Comparison of ENCODE assay signal across 22 cellular contexts in the genomic region with DNA sequence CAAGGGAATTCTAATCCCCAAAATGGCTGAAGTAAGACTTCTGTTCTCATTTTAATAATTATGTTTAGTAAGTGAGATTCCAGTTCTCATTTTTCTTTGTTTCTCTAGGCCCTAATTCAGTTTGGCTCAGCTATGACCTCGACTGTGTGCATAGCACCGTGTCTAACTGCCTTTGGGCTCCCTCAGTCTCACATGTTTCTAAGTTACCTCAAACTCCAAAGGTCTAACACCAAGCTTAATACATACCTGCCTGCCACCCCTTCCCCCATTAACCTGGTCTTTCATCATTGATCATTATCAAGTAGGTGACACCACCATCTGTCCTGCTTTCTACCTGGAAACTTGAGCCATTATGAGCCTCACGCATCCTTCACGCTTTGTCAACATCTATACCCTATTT.
"Had no signal": no experiment of that assay in that cellular context is flagged by ENCODE, and none has a peak within 500 bp of the region (broad histone marks: within the 10 kb centered on the region; RNA-seq: fewer than 3 reads in every experiment).

No MANE protein-coding gene starts in this region.

- H3K27me3 ChIP-seq: heart left ventricle, tibial artery, upper lobe of left lung, vagina had no signal

- H3K36me3 Mint-ChIP-seq: naive thymus-derived CD4-positive, alpha-beta T cell; stimulated activated memory B cell treated with anti-CD40 and anti-IgM and Interleukin-4, amounts not matched to agents 10 μg/mL and 1 μg/mL and 100 μg/mL, for 72 hours had no signal

- H3K4me3 ChIP-seq: heart left ventricle, lung, psoas muscle, spleen, tibial artery, upper lobe of left lung, vagina had no signal

- H3K9me3 Mint-ChIP-seq: nephron progenitor cell; stimulated activated memory B cell treated with anti-CD40 and anti-IgM and Interleukin-4, amounts not matched to agents 10 μg/mL and 1 μg/mL and 100 μg/mL, for 72 hours; stimulated activated naive CD8-positive, alpha-beta T cell treated with anti-CD3 and anti-CD28 coated beads, Interleukin-15, Interleukin-2, amounts not matched to agents 100 ng/mL and 50 ng/mL, for 24 hours had no signal

- H3K9me3 ChIP-seq: heart left ventricle, psoas muscle, spleen, tibial artery, upper lobe of left lung, vagina had no signal

- H3K36me3 ChIP-seq: heart left ventricle, spleen, tibial artery, upper lobe of left lung, vagina had no signal

- H3K27ac Mint-ChIP-seq: naive thymus-derived CD4-positive, alpha-beta T cell; nephron progenitor cell; stimulated activated memory B cell treated with anti-CD40 and anti-IgM and Interleukin-4, amounts not matched to agents 10 μg/mL and 1 μg/mL and 100 μg/mL, for 72 hours; stimulated activated naive CD8-positive, alpha-beta T cell treated with anti-CD3 and anti-CD28 coated beads, Interleukin-15, Interleukin-2, amounts not matched to agents 100 ng/mL and 50 ng/mL, for 24 hours had no signal

- ATAC-seq: esophagus mucosa; heart left ventricle; left ventricle myocardium superior; naive thymus-derived CD4-positive, alpha-beta T cell; psoas muscle; sciatic nerve; stimulated activated memory B cell treated with anti-CD40 and anti-IgM and Interleukin-4, amounts not matched to agents 10 μg/mL and 1 μg/mL and 100 μg/mL, for 72 hours had no signal

- DNase-seq: cortex of kidney; effector memory CD4-positive, alpha-beta T cell; heart left ventricle; hippocampal formation; islet precursor cell; left ventricle myocardium superior; naive thymus-derived CD4-positive, alpha-beta T cell; nephron progenitor cell; psoas muscle; spleen; stimulated activated CD4-positive, alpha-beta T cell treated with anti-CD3 and anti-CD28 coated beads, Interleukin-15, amount 100 ng/mL, for 24 hours; stimulated activated CD4-positive, alpha-beta T cell treated with anti-CD3 and anti-CD28 coated beads, Interleukin-1b, Interleukin-23, amount 100 ng/mL, for 48 hours; stimulated activated CD4-positive, alpha-beta T cell treated with anti-CD3 and anti-CD28 coated beads, Interleukin-4, amount 100 ng/mL, for 24 hours; tibial artery; upper lobe of left lung had no signal

- H3K4me1 ChIP-seq: parathyroid adenoma, psoas muscle, spleen, tibial artery, vagina had no signal

- H3K4me3 Mint-ChIP-seq: naive thymus-derived CD4-positive, alpha-beta T cell; nephron progenitor cell; stimulated activated memory B cell treated with anti-CD40 and anti-IgM and Interleukin-4, amounts not matched to agents 10 μg/mL and 1 μg/mL and 100 μg/mL, for 72 hours; stimulated activated naive CD8-positive, alpha-beta T cell treated with anti-CD3 and anti-CD28 coated beads, Interleukin-15, Interleukin-2, amounts not matched to agents 100 ng/mL and 50 ng/mL, for 24 hours had no signal

- H3K27ac ChIP-seq: heart left ventricle, parathyroid adenoma, psoas muscle, spleen, tibial artery, upper lobe of left lung, vagina had no signal

- H3K27me3 Mint-ChIP-seq: stimulated activated memory B cell treated with anti-CD40 and anti-IgM and Interleukin-4, amounts not matched to agents 10 μg/mL and 1 μg/mL and 100 μg/mL, for 72 hours had no signal

- H3K4me1 Mint-ChIP-seq: naive thymus-derived CD4-positive, alpha-beta T cell; stimulated activated memory B cell treated with anti-CD40 and anti-IgM and Interleukin-4, amounts not matched to agents 10 μg/mL and 1 μg/mL and 100 μg/mL, for 72 hours had no signal
